In the genomic region with DNA sequence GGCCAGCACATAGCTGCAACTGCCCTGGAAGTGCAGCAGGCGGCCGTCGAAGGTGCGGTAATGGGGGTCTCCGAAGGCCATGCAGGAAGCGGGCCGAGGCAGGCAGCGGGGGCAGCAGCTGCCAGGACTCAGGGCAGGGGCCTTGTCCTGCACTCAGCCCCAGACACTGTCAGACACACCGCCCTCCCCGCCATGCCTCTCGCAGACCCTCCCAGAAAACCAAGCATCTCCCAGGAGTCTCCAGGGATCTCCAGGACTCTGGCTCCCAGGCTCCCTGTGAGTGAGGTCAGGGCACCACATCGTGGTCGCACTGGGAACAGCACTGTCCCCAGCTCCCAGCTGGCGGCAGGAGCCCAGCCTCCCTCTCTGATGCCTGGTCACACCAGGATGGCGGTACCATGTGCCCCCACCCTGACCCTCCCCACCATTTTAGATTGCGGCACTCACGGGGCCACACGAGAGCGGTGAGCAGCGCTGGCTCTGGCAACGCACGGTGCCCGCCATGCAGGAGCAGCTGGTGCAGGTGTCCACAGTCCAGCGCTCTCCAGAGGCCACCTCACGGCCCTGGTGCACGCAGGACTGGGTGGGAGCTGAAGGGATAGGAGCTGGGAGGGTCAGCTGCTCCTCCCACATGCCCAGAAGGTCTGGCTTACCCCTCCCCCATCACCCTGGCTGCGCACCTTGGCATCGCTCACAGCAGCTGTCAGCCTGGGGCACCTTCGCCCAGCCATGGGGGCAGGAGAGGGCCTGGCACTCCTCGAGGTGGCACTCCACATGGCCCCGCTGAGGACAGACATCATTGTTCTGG, we compare ENCODE assay signal across 8 cellular contexts. TPM values are rescaled to one million over a fixed set of nuclear protein-coding genes. Genes with fewer than 3 reads are reported as not detected.
DNase-seq lines count a peak whose midpoint lies in the region; ATAC-seq and TF ChIP-seq lines count a peak whose summit lies in the region.

No MANE protein-coding gene starts in this region.

- H3K4me3 ChIP-seq in A673 (ENCODE audit: low read depth, low read length, poor library complexity, severe bottlenecking) (no peak overlapping the region), lower lobe of right lung (no peak overlapping the region), MM.1S (ENCODE audit: low read length) (no peak overlapping the region)

- no peaks in the 10 kb centered on the region for H4K20me1 ChIP-seq in MM.1S (ENCODE audit: insufficient read depth, low read length)

- no peaks in the 10 kb centered on the region for H3K36me3 Mint-ChIP-seq in chondrocyte (ENCODE audit: low read depth)

- H3K27me3 ChIP-seq in A673 (replicated peaks; ENCODE audit: insufficient read depth, low read depth, low read length, poor library complexity) (no peaks in the 10 kb centered on the region), lower lobe of right lung (ENCODE audit: low read depth) (no peaks in the 10 kb centered on the region), MM.1S (replicated peaks; ENCODE audit: insufficient read depth, low read length) (no peaks in the 10 kb centered on the region)

- no TSS peak for BruUV-seq in A673 (replicated peaks; lab: Mats Ljungman, UMichigan)

- H3K9ac ChIP-seq in MM.1S (ENCODE audit: low read length), result no peak overlapping the region

- H3K9me2 ChIP-seq in MM.1S (replicated peaks; ENCODE audit: insufficient read depth, low read length), result no peaks in the 10 kb centered on the region

- no peak overlapping the region for H3K4me2 ChIP-seq in MM.1S (ENCODE audit: low read depth, low read length)

- H3K79me2 ChIP-seq in MM.1S (ENCODE audit: low read length), result no peaks in the 10 kb centered on the region

- POLR2A ChIA-PET in A673 (lab: Charles Lee; ENCODE audit: low non-redundant PET), result no interaction called here

- CTCF ChIA-PET in A673 (lab: Charles Lee), result interaction anchor here (1.0 to 1.3 kb wide), 2 partner anchors 272 to 453 kb away, joined by 4 read pairs; no protein-coding TSS in a partner anchor

- no peak overlapping the region for H3K27ac Mint-ChIP-seq in chondrocyte (ENCODE audit: unreplicated experiment)

- TF ChIP-seq CTCF in A673 (conservative IDR thresholded peaks at IDR 0.05; ENCODE audit: low read depth, low read length), result peak; percentile 77
- peak; percentile 49 for TF ChIP-seq CTCF in GM20000 (IDR thresholded peaks at IDR 0.05; ENCODE audit: extremely low read depth, missing control alignments)
- TF ChIP-seq CTCF in chondrocyte (IDR thresholded peaks at IDR 0.05), result peak; percentile 87
- TF ChIP-seq CTCF in lower lobe of right lung (IDR thresholded peaks at IDR 0.05), result peak; percentile 81
- no peak; the same call in 1 of the 2 replicates for TF ChIP-seq CTCF in MM.1S (IDR thresholded peaks at IDR 0.05; ENCODE audit: low read length)

- H2AFZ ChIP-seq in MM.1S (ENCODE audit: low read length), result no peak overlapping the region

- H3K4me1 ChIP-seq in A673 (ENCODE audit: insufficient read depth, low read length, poor library complexity, severe bottlenecking), result no peaks in the 10 kb centered on the region
- H3K4me1 ChIP-seq in lower lobe of right lung, result no peaks in the 10 kb centered on the region
- peaks cover 5% of the 10 kb centered on the region for H3K4me1 ChIP-seq in MM.1S (ENCODE audit: low read length)

- H3K27ac ChIP-seq in A673 (ENCODE audit: low read depth, low read length, poor library complexity, severe bottlenecking) (no peak overlapping the region), lower lobe of right lung (no peak overlapping the region), MM.1S (ENCODE audit: low read length) (no peak overlapping the region)

- no peaks in the 10 kb centered on the region for H3K9me3 Mint-ChIP-seq in chondrocyte (ENCODE audit: low read depth)

- H3K4me1 Mint-ChIP-seq in chondrocyte (ENCODE audit: low read depth), result peaks cover 2% of the 10 kb centered on the region

- H3K9me3 ChIP-seq in A673 (ENCODE audit: low read depth, low read length, poor library complexity, severe bottlenecking) (no peaks in the 10 kb centered on the region), lower lobe of right lung (no peaks in the 10 kb centered on the region), MM.1S (replicated peaks; ENCODE audit: insufficient read depth, low read length) (no peaks in the 10 kb centered on the region)

- intact Hi-C loops in A673 (cut with micrococcal nuclease; ENCODE audit: unreplicated experiment) (loop anchor here (2.0 to 10.0 kb wide), 3 partner anchors 85 to 403 kb away; a partner anchor contains a TSS), lower lobe of right lung (cut with DNase I) (no loop called here)

- ATAC-seq in lower lobe of right lung, result peak; percentile 79 to 86
- ATAC-seq in HG02981 (IDR thresholded peaks at IDR 0.05; ENCODE audit: unreplicated experiment), result no peak
- no peak for ATAC-seq in GM18909 (IDR thresholded peaks at IDR 0.05; ENCODE audit: poor library complexity, unreplicated experiment)

- peaks cover 2% of the 10 kb centered on the region for H3K27me3 Mint-ChIP-seq in chondrocyte (ENCODE audit: low read depth)

- no peaks in the 10 kb centered on the region for H3F3A ChIP-seq in MM.1S (ENCODE audit: insufficient read depth, low read length)

- DNase-seq in A673 (ENCODE audit: low spot score), result peak; percentile 78
- peak; percentile 72 for DNase-seq in GM20000 (ENCODE audit: low spot score)
- DNase-seq in NCI-H748 treated with DMSO at 0.1 percent for 48 hours (lab: John Stamatoyannopoulos, UW), result peak; percentile 26
- peak; percentile 90 for DNase-seq in chondrocyte (ENCODE audit: low spot score)
- DNase-seq in lower lobe of right lung, result peak; percentile 67
- DNase-seq in MM.1S, result no peak

- H3K36me3 ChIP-seq in A673 (ENCODE audit: insufficient read depth, low read length, poor library complexity, severe bottlenecking) (no peaks in the 10 kb centered on the region), lower lobe of right lung (no peaks in the 10 kb centered on the region), MM.1S (replicated peaks; ENCODE audit: insufficient read depth, low read length) (no peaks in the 10 kb centered on the region)

- H3K4me3 Mint-ChIP-seq in chondrocyte (ENCODE audit: unreplicated experiment), result no peak overlapping the region

RNA-seq across cellular contexts. Expression of a gene that starts 17.5 kb away (rescaled TPM):
- 148 and 152 TPM in 2 replicates for total RNA-seq in A673 (2021)
- total RNA-seq in chondrocyte, result 139 to 162 TPM (median 154 TPM) in 3 replicates
- 208 TPM for total RNA-seq in lower lobe of right lung

RNA-seq across cellular contexts. Expression of a gene that starts 30.4 kb away (rescaled TPM):
- total RNA-seq in A673 (2021) (not detected in 2 replicates), chondrocyte (1.3 to 1.5 TPM in 2 of 3 replicates, not detected in the other), lower lobe of right lung (1.3 TPM)

RNA-seq across cellular contexts. Expression of a gene that starts 49.9 kb away (rescaled TPM):
- total RNA-seq in A673 (2021), result 6.5 and 7.8 TPM in 2 replicates
- total RNA-seq in chondrocyte, result 72.3 to 119 TPM (median 118 TPM) in 3 replicates
- total RNA-seq in lower lobe of right lung, result 11.7 TPM

RNA-seq across cellular contexts. Expression of a gene that starts 57.6 kb away (rescaled TPM):
- total RNA-seq in A673 (2021) (not detected in 2 replicates), chondrocyte (0.26 to 0.53 TPM (median 0.37 TPM) in 3 replicates), lower lobe of right lung (46.0 TPM)

Comparison
In these comparisons a context has a peak if more than half of its experiments do, and no peak if none do; other contexts are left out.
1. ATAC-seq: peak in lower lobe of right lung (2 of 2); none in HG02981 (single experiment) and GM18909 (single experiment).